In genomic region chr7:73577627-73578341, GRCh38 we compare ENCODE assay signal across 9 cellular contexts. TPM values are rescaled to one million over a fixed set of nuclear protein-coding genes. Genes with fewer than 3 reads are reported as not detected.
DNase-seq lines count a peak whose midpoint lies in the region; ATAC-seq, FAIRE-seq and TF ChIP-seq lines count a peak whose summit lies in the region.
"Had no signal": no experiment of that assay in that cellular context is flagged by ENCODE, and none has a peak within 500 bp of the region (broad histone marks: within the 10 kb centered on the region; RNA-seq: fewer than 3 reads in every experiment).

No MANE protein-coding gene starts in this region.

- peaks cover 12% of the 10 kb centered on the region; the same call in 1 of the 2 replicates for H3K36me3 ChIP-seq in ACC112 (ENCODE audit: insufficient read depth, low read length)
- H3K36me3 ChIP-seq in ascending aorta, result peaks cover 16 to 21% of the 10 kb centered on the region in 2 donors
- H3K36me3 ChIP-seq in keratinocyte (ENCODE audit: control insufficient read depth in 2 of 2, extremely low read depth in 1 of 2, insufficient read depth in 2 of 2, low read length in 2 of 2), result peaks cover 18 to 19% of the 10 kb centered on the region in 2 experiments

- H4K20me1 ChIP-seq in keratinocyte (ENCODE audit: control insufficient read depth, extremely low read depth, insufficient read depth, low read length), result peaks cover 2% of the 10 kb centered on the region

- H3K4me3 ChIP-seq in ACC112 (ENCODE audit: low read depth, low read length), result peak overlapping the region; percentile 86
- peak overlapping the region; percentile 91 for H3K4me3 ChIP-seq in HL-60 (replicated peaks; ENCODE audit: insufficient read depth, low read length)
- peak overlapping the region; percentile 80 to 81 for H3K4me3 ChIP-seq in ascending aorta
- H3K4me3 ChIP-seq in keratinocyte (ENCODE audit: control insufficient read depth in 2 of 3, extremely low read depth in 1 of 3, insufficient read depth in 2 of 3, low read depth in 1 of 3, low read length in 3 of 3), result peak overlapping the region; percentile 72 to 91 (median 80)

- peak; percentile 1 for ATAC-seq in GM19043 (IDR thresholded peaks at IDR 0.05; ENCODE audit: low read depth, unreplicated experiment)

- dilution Hi-C loops in keratinocyte (cut with MboI; ENCODE audit: extremely low pct_ligation_motif_present, low sequenced_read_pairs), result no loop called here

- intact Hi-C loops in ascending aorta (cut with DNase I), result loop anchor here (1.0 kb wide), 2 partner anchors 20 to 55 kb away; partner anchors contain the start of genes BAZ1B and BCL7B

- no peak for FAIRE-seq in keratinocyte (lab: Jason Lieb, UNC)

- TF ChIP-seq CTCF in HL-60 (IDR thresholded peaks at IDR 0.05; ENCODE audit: insufficient read depth, low read length) (no peak), ascending aorta (IDR thresholded peaks at IDR 0.05) (no peak), keratinocyte (optimal IDR thresholded peaks at IDR 0.05 in 1 of 3, IDR thresholded peaks at IDR 0.05 in 1 of 3, conservative IDR thresholded peaks at IDR 0.05 in 1 of 3; ENCODE audit: extremely low read depth in 1 of 3, insufficient read depth in 2 of 3, low read length in 3 of 3) (no peak)

- peak overlapping the region; percentile 44 for H3K27ac ChIP-seq in ACC112 (ENCODE audit: low read depth, low read length)
- H3K27ac ChIP-seq in HL-60 (replicated peaks), result peak overlapping the region; percentile 89
- peak overlapping the region; percentile 87 to 90 for H3K27ac ChIP-seq in ascending aorta
- H3K27ac ChIP-seq in keratinocyte (ENCODE audit: control insufficient read depth, insufficient read depth, low read length), result peak overlapping the region; percentile 78
- peak overlapping the region; percentile 84 for H3K27ac ChIP-seq in temporal lobe (ENCODE audit: low read depth, low read length)

- no peaks in the 10 kb centered on the region for H3K9me1 ChIP-seq in keratinocyte (ENCODE audit: control insufficient read depth, extremely low read depth, insufficient read depth, low read length)

- no peaks in the 10 kb centered on the region for H3K27me3 ChIP-seq in ACC112 (ENCODE audit: insufficient read depth, low read length)
- no peaks in the 10 kb centered on the region for H3K27me3 ChIP-seq in HL-60 (ENCODE audit: insufficient read depth, poor library complexity, severe bottlenecking)
- H3K27me3 ChIP-seq in ascending aorta, result no peaks in the 10 kb centered on the region
- no peaks in the 10 kb centered on the region for H3K27me3 ChIP-seq in keratinocyte (ENCODE audit: control insufficient read depth, extremely low read depth, insufficient read depth, low read length)

- DNase-seq in HL-60 (ENCODE audit: low read depth in 1 of 2, low spot score in 1 of 2) (peak in 1 of 2 experiments; percentile 20), ascending aorta (ENCODE audit: low spot score in 2 of 2) (no peak), keratinocyte (ENCODE audit: low read depth, low spot score) (no peak), DMS153 (lab: John Stamatoyannopoulos, UW) (no peak)
- DNase-seq in activated CD8-positive, alpha-beta memory T cell treated with anti-CD3 and anti-CD28 coated beads, Interleukin-2, amount 50 U/mL, for 48 hours, result no peak

- H3K4me1 ChIP-seq in ACC112 (ENCODE audit: control insufficient read depth, insufficient read depth, low read length, unreplicated experiment), result peaks cover 13% of the 10 kb centered on the region
- H3K4me1 ChIP-seq in ascending aorta, result peaks cover 0 to 12% of the 10 kb centered on the region in 2 donors
- H3K4me1 ChIP-seq in keratinocyte (ENCODE audit: control insufficient read depth, extremely low read depth, insufficient read depth, low read length), result peaks cover 12% of the 10 kb centered on the region

- peaks cover 38% of the 10 kb centered on the region for H3K79me2 ChIP-seq in ACC112 (ENCODE audit: control insufficient read depth, insufficient read depth, low read length, unreplicated experiment)
- H3K79me2 ChIP-seq in keratinocyte (ENCODE audit: control insufficient read depth, insufficient read depth, low read length), result peaks cover 30% of the 10 kb centered on the region

- H2AFZ ChIP-seq in ACC112 (ENCODE audit: low read length, unreplicated experiment) (peak overlapping the region; percentile 8), keratinocyte (ENCODE audit: control insufficient read depth, low read length) (peak overlapping the region; percentile 49)

- peak overlapping the region; percentile 89 for H3K4me2 ChIP-seq in keratinocyte (ENCODE audit: control insufficient read depth, extremely low read depth, insufficient read depth, low read depth, low read length)

- H3K9ac ChIP-seq in keratinocyte (ENCODE audit: control insufficient read depth, extremely low read depth, insufficient read depth, low read length), result peak overlapping the region; percentile 90

- H3K9me3 ChIP-seq in ascending aorta (no peaks in the 10 kb centered on the region), keratinocyte (ENCODE audit: control insufficient read depth, low read depth, low read length) (no peaks in the 10 kb centered on the region)

RNA-seq across cellular contexts. Expression of gene TBL2, which starts 0.6 kb away (rescaled TPM):
- total RNA-seq in ascending aorta (52.9 TPM), temporal lobe (33.9 TPM)
- polyA plus RNA-seq in keratinocyte, result 29.4 to 39.9 TPM (median 31.2 TPM) in 3 replicates
- polyA plus RNA-seq in keratinocyte (2011; ENCODE audit: low read depth), result 11.5 TPM
- polyA plus RNA-seq in keratinocyte (2011; cell fraction: cytosol; rRNA removed), result 13.9 and 21.5 TPM in 2 replicates
- 39.1 and 49.1 TPM in 2 replicates for polyA plus RNA-seq in keratinocyte (2011; cell fraction: nucleus; rRNA removed)
- 13.5 and 31.4 TPM in 2 replicates for polyA plus RNA-seq in keratinocyte (2012; ENCODE audit: low replicate concordance)
- 47.3 to 186 TPM (median 50.8 TPM) in 3 replicates for polyA minus RNA-seq in keratinocyte
- polyA minus RNA-seq in keratinocyte (2011; cell fraction: cytosol; rRNA and poly(A)+ RNA removed), result 77.7 TPM
- 55.5 and 57.5 TPM in 2 replicates for polyA minus RNA-seq in keratinocyte (2011; cell fraction: nucleus; rRNA and poly(A)+ RNA removed)

RNA-seq across cellular contexts. Expression of gene BCL7B, which starts 20.3 kb away (rescaled TPM):
- total RNA-seq in ascending aorta, result 130 TPM
- 38.5 to 49.6 TPM (median 41.0 TPM) in 3 replicates for polyA plus RNA-seq in keratinocyte
- polyA plus RNA-seq in keratinocyte (2011; ENCODE audit: low read depth), result 10.5 TPM
- polyA plus RNA-seq in keratinocyte (2011; cell fraction: cytosol; rRNA removed), result 38.7 and 46.8 TPM in 2 replicates
- 18.8 and 23.3 TPM in 2 replicates for polyA plus RNA-seq in keratinocyte (2011; cell fraction: nucleus; rRNA removed)
- 38.3 and 38.4 TPM in 2 replicates for polyA plus RNA-seq in keratinocyte (2012; ENCODE audit: low replicate concordance)
- 28.2 to 56.9 TPM (median 37.0 TPM) in 3 replicates for polyA minus RNA-seq in keratinocyte
- polyA minus RNA-seq in keratinocyte (2011; cell fraction: cytosol; rRNA and poly(A)+ RNA removed), result 45.7 TPM
- polyA minus RNA-seq in keratinocyte (2011; cell fraction: nucleus; rRNA and poly(A)+ RNA removed), result 6.3 and 14.5 TPM in 2 replicates
- 7.4 TPM for total RNA-seq in temporal lobe

RNA-seq across cellular contexts. Expression of gene MLXIPL, which starts 46.5 kb away (rescaled TPM):
- total RNA-seq in ascending aorta (297 TPM), temporal lobe (not detected)
- 0.05 to 0.14 TPM (median 0.05 TPM) in 3 replicates for polyA plus RNA-seq in keratinocyte
- polyA plus RNA-seq in keratinocyte (2011; ENCODE audit: low read depth), result not detected
- 0.02 and 0.04 TPM in 2 replicates for polyA plus RNA-seq in keratinocyte (2011; cell fraction: cytosol; rRNA removed)
- polyA plus RNA-seq in keratinocyte (2011; cell fraction: nucleus; rRNA removed), result 0.35 and 0.74 TPM in 2 replicates
- polyA plus RNA-seq in keratinocyte (2012; ENCODE audit: low replicate concordance), result 0.10 and 0.23 TPM in 2 replicates
- 0.10 to 0.23 TPM in 2 of 3 replicates, not detected in the other for polyA minus RNA-seq in keratinocyte
- 0.77 TPM for polyA minus RNA-seq in keratinocyte (2011; cell fraction: cytosol; rRNA and poly(A)+ RNA removed)
- 0.47 TPM in 1 of 2 replicates, not detected in the other for polyA minus RNA-seq in keratinocyte (2011; cell fraction: nucleus; rRNA and poly(A)+ RNA removed)
- total RNA-seq: pulmonary artery endothelial cell had no signal

RNA-seq across cellular contexts. Expression of gene BAZ1B, which starts 55.7 kb away (rescaled TPM):
- total RNA-seq in ascending aorta (28.1 TPM), temporal lobe (51.4 TPM)
- 14.2 to 24.3 TPM (median 23.6 TPM) in 3 replicates for polyA plus RNA-seq in keratinocyte
- 23.6 TPM for polyA plus RNA-seq in keratinocyte (2011; ENCODE audit: low read depth)
- polyA plus RNA-seq in keratinocyte (2011; cell fraction: cytosol; rRNA removed), result 18.0 and 21.7 TPM in 2 replicates
- polyA plus RNA-seq in keratinocyte (2011; cell fraction: nucleus; rRNA removed), result 30.5 and 36.1 TPM in 2 replicates
- 15.1 and 35.7 TPM in 2 replicates for polyA plus RNA-seq in keratinocyte (2012; ENCODE audit: low replicate concordance)
- 20.2 to 38.7 TPM (median 20.7 TPM) in 3 replicates for polyA minus RNA-seq in keratinocyte
- 18.2 TPM for polyA minus RNA-seq in keratinocyte (2011; cell fraction: cytosol; rRNA and poly(A)+ RNA removed)
- 20.9 and 39.3 TPM in 2 replicates for polyA minus RNA-seq in keratinocyte (2011; cell fraction: nucleus; rRNA and poly(A)+ RNA removed)

Comparison
In these comparisons a context has a peak if more than half of its experiments do, and no peak if none do; other contexts are left out.
1. RNA of gene BCL7B, which starts 20.3 kb away (total RNA-seq): 130 TPM in ascending aorta (single experiment); 7.4 TPM in temporal lobe (single experiment); every median in the first group is over 10 times any median in the second.
2. RNA of gene MLXIPL, which starts 46.5 kb away (total RNA-seq): 297 TPM in ascending aorta (single experiment); not detected in temporal lobe (single experiment); every median in the first group is over 100 times any median in the second.
3. Peak in every context shown above with its lines, with median percentiles within 50 percentile points of each other: H3K27ac ChIP-seq and H3K4me3 ChIP-seq.